2 cellular contexts compared by ENCODE assay signal in genomic region chr1:152961201-152961891, GRCh38.
TF ChIP-seq lines count a peak whose summit lies in the region.

No MANE protein-coding gene starts in this region.

TF ChIP-seq in H1, 55 proteins besides CTCF, POLR2A, EP300 and RAD21:
- no peak for TF ChIP-seq RFX5 (IDR thresholded peaks at IDR 0.05; ENCODE audit: borderline replicate concordance, low read depth, low read length)
- TF ChIP-seq BRCA1 (IDR thresholded peaks at IDR 0.05; ENCODE audit: low read depth, low read length) = no peak
- no peak for TF ChIP-seq CBX8 (IDR thresholded peaks at IDR 0.05; ENCODE audit: borderline replicate concordance, low read depth, low read length)
- no peak for TF ChIP-seq HDAC2 (IDR thresholded peaks at IDR 0.05; ENCODE audit: borderline replicate concordance in 1 of 2, low read depth in 2 of 2, low read length in 2 of 2)

TF ChIP-seq in GM12891, 5 proteins besides CTCF, POLR2A, EP300 and RAD21:
- TF ChIP-seq POU2F2 (IDR thresholded peaks at IDR 0.05; ENCODE audit: low read depth, low read length) (no peak), PAX5 (IDR thresholded peaks at IDR 0.05; ENCODE audit: insufficient read depth, low read length, severe bottlenecking) (no peak), TAF1 (IDR thresholded peaks at IDR 0.05; ENCODE audit: low read depth, low read length) (no peak), POLR2AphosphoS5 (IDR thresholded peaks at IDR 0.05; ENCODE audit: low read depth, low read length) (no peak), SPI1 (IDR thresholded peaks at IDR 0.05; ENCODE audit: low read depth, low read length) (no peak)
TF ChIP-seq in GM12891: peak in this region for 0.
